21 cellular contexts compared by ENCODE assay signal in the genomic region with DNA sequence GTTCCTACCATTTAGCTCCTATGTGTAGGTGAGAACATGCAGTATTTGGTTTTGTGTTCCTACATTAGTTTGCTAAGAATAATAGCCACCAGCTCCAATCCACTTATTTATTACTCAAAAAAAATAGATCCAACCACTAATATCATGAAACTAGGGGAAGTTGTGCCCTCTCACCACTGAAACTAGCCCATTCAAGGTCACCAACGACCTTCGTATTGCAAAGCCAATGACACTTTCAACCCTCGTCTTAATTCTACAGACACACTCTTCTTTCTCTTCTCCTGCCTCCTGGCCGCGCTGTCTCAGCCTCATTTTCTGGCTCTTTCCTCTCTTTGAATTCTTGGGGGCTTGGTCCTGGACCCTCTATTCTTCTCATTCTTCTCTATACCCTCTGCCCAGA. TPM values are rescaled to one million over a fixed set of nuclear protein-coding genes. Genes with fewer than 3 reads are reported as not detected.
DNase-seq lines count a peak whose midpoint lies in the region; ATAC-seq and TF ChIP-seq lines count a peak whose summit lies in the region.
"Had no signal": no experiment of that assay in that cellular context is flagged by ENCODE, and none has a peak within 500 bp of the region (broad histone marks: within the 10 kb centered on the region; RNA-seq: fewer than 3 reads in every experiment).

No MANE protein-coding gene starts in this region.

- peaks cover 13% of the 10 kb centered on the region for H3K4me1 ChIP-seq in CD4-positive, CD25-positive, alpha-beta regulatory T cell (ENCODE audit: control insufficient read depth, insufficient read depth, low read length, poor library complexity, severe bottlenecking)
- H3K4me1 ChIP-seq: foreskin keratinocyte, pancreas had no signal

- CTCF ChIA-PET in activated CD8-positive, alpha-beta T cell treated with anti-CD3 and anti-CD28 coated beads for 36 hours (lab: Charles Lee), result interaction anchor here (0.9 to 2.0 kb wide), 5 partner anchors 9 to 91 kb away, joined by 3 to 5 read pairs (median 4); partner anchors contain the start of gene LIMD1

- H3K4me1 Mint-ChIP-seq in CD4-positive, CD25-positive, alpha-beta regulatory T cell, result peaks cover 6 to 27% (median 22%) of the 10 kb centered on the region in 4 donors
- peaks cover 34% of the 10 kb centered on the region for H3K4me1 Mint-ChIP-seq in activated CD8-positive, alpha-beta T cell treated with anti-CD3 and anti-CD28 coated beads for 36 hours (ENCODE audit: low read depth)

- peaks cover 4% of the 10 kb centered on the region for H3K36me3 Mint-ChIP-seq in CD4-positive, CD25-positive, alpha-beta regulatory T cell
- H3K36me3 Mint-ChIP-seq in activated CD8-positive, alpha-beta T cell treated with anti-CD3 and anti-CD28 coated beads for 36 hours (ENCODE audit: low read depth), result no peaks in the 10 kb centered on the region

- no peak overlapping the region for H3K4me3 ChIP-seq in CD4-positive, CD25-positive, alpha-beta regulatory T cell (ENCODE audit: low read depth, low read length)
- no peak overlapping the region; the same call in 1 of the 2 replicates for H3K4me3 ChIP-seq in GM12865 (ENCODE audit: low read depth, low read length)
- H3K4me3 ChIP-seq: pancreas, transverse colon had no signal

- no peak overlapping the region for H3K27ac ChIP-seq in CD4-positive, CD25-positive, alpha-beta regulatory T cell (ENCODE audit: insufficient read depth, low read length, poor library complexity, severe bottlenecking)
- H3K27ac ChIP-seq: epithelial cell of prostate, foreskin keratinocyte, pancreas, transverse colon, VCaP had no signal

- in situ Hi-C loops in GM13977 (cut with MboI; ENCODE audit: low pct_unique_long_range_greater_than_20kb, low sequenced_read_pairs, unreplicated experiment), result no loop called here

- H3K27me3 Mint-ChIP-seq in CD4-positive, CD25-positive, alpha-beta regulatory T cell, result peaks cover 4% of the 10 kb centered on the region
- H3K27me3 Mint-ChIP-seq in activated CD8-positive, alpha-beta T cell treated with anti-CD3 and anti-CD28 coated beads for 36 hours, result no peaks in the 10 kb centered on the region

- no peaks in the 10 kb centered on the region for H3K27me3 ChIP-seq in CD4-positive, CD25-positive, alpha-beta regulatory T cell (ENCODE audit: control insufficient read depth, insufficient read depth, low read length)
- H3K27me3 ChIP-seq: foreskin keratinocyte, pancreas, transverse colon had no signal

- H3K27ac Mint-ChIP-seq in CD4-positive, CD25-positive, alpha-beta regulatory T cell, result peak overlapping the region; percentile 15 to 95 (median 60)
- peak overlapping the region; percentile 36 for H3K27ac Mint-ChIP-seq in activated CD8-positive, alpha-beta T cell treated with anti-CD3 and anti-CD28 coated beads for 36 hours

- POLR2A ChIA-PET in activated CD8-positive, alpha-beta T cell treated with anti-CD3 and anti-CD28 coated beads for 36 hours (lab: Charles Lee), result interaction anchor here (0.6 kb wide), 1 partner anchor 575 kb away, joined by 3 read pairs; no protein-coding TSS in a partner anchor

- H3K9me3 ChIP-seq in CD4-positive, CD25-positive, alpha-beta regulatory T cell (ENCODE audit: control insufficient read depth in 2 of 2, low read length in 2 of 2), result no peaks in the 10 kb centered on the region
- H3K9me3 ChIP-seq: pancreas, transverse colon had no signal

- intact Hi-C loops in activated CD8-positive, alpha-beta T cell treated with anti-CD3 and anti-CD28 coated beads for 36 hours (cut with micrococcal nuclease), result no loop called here

- ATAC-seq in CD4-positive, CD25-positive, alpha-beta regulatory T cell (ENCODE audit: low read depth in 2 of 2), result no peak
- no peak for ATAC-seq in activated CD8-positive, alpha-beta T cell treated with anti-CD3 and anti-CD28 coated beads for 36 hours
- ATAC-seq: activated T-cell treated with anti-CD3 and anti-CD28 coated beads, Interleukin-2, amount 50 U/mL, for 4 hours; foreskin keratinocyte; pancreas; sciatic nerve had no signal

- TF ChIP-seq CTCF in GM12865 (IDR thresholded peaks at IDR 0.05; ENCODE audit: insufficient read depth, low read depth, low read length, missing control alignments), result no peak
- no peak for TF ChIP-seq CTCF in activated CD8-positive, alpha-beta T cell treated with anti-CD3 and anti-CD28 coated beads for 36 hours (IDR thresholded peaks at IDR 0.05)
- TF ChIP-seq CTCF in GM13977 (IDR thresholded peaks at IDR 0.05; ENCODE audit: extremely low read depth, insufficient read depth, missing control alignments), result no peak
- TF ChIP-seq CTCF in GM10266 (IDR thresholded peaks at IDR 0.05; ENCODE audit: control insufficient read depth, insufficient read depth, low read depth, missing control alignments), result no peak

- H3K4me3 Mint-ChIP-seq in CD4-positive, CD25-positive, alpha-beta regulatory T cell, result no peak overlapping the region
- no peak overlapping the region for H3K4me3 Mint-ChIP-seq in activated CD8-positive, alpha-beta T cell treated with anti-CD3 and anti-CD28 coated beads for 36 hours
- H3K4me3 Mint-ChIP-seq: activated T-cell treated with anti-CD3 and anti-CD28 coated beads, Interleukin-2, amount 50 U/mL, for 4 hours had no signal

- peaks cover 0 to 2% (median 0%) of the 10 kb centered on the region in 7 donors for H3K9me3 Mint-ChIP-seq in CD4-positive, CD25-positive, alpha-beta regulatory T cell
- H3K9me3 Mint-ChIP-seq in activated CD8-positive, alpha-beta T cell treated with anti-CD3 and anti-CD28 coated beads for 36 hours, result no peaks in the 10 kb centered on the region
- H3K9me3 Mint-ChIP-seq: activated T-cell treated with anti-CD3 and anti-CD28 coated beads, Interleukin-2, amount 50 U/mL, for 4 hours had no signal

- H3K36me3 ChIP-seq in CD4-positive, CD25-positive, alpha-beta regulatory T cell (ENCODE audit: control insufficient read depth, insufficient read depth, low read length), result no peaks in the 10 kb centered on the region
- H3K36me3 ChIP-seq: pancreas, transverse colon had no signal

- DNase-seq in CD4-positive, CD25-positive, alpha-beta regulatory T cell, result no peak
- peak; percentile 76 for DNase-seq in GM12865 (ENCODE audit: low read depth)
- no peak for DNase-seq in activated CD8-positive, alpha-beta T cell treated with anti-CD3 and anti-CD28 coated beads for 36 hours
- DNase-seq in mesenteric fat pad (ENCODE audit: low spot score), result peak; percentile 2
- no peak for DNase-seq in GM13977 (ENCODE audit: low spot score)
- DNase-seq in NCI-H748 (lab: John Stamatoyannopoulos, UW; ENCODE audit: unreplicated experiment), result no peak
- DNase-seq in GM10266 (ENCODE audit: extremely low spot score), result no peak
- DNase-seq: activated T-cell treated with anti-CD3 and anti-CD28 coated beads, Interleukin-2, amount 50 U/mL, for 4 hours; dermis blood vessel endothelial cell; foreskin keratinocyte; HCEC 1CT; hypothalamus; KG1; NCI-H1105 treated with DMSO at 0.1 percent for 48 hours; NCI-H526; pancreas; Right ventricle myocardium superior; transverse colon had no signal

RNA-seq across cellular contexts. Expression of gene LIMD1, which starts 25.7 kb away (rescaled TPM):
- total RNA-seq in CD4-positive, CD25-positive, alpha-beta regulatory T cell, result 46.3 TPM
- 10 to 100 TPM in 1 of 4 donors, 1 to 10 TPM in 3; 7.1 to 12.9 (median 8.2) TPM for polyA plus RNA-seq in CD4-positive, CD25-positive, alpha-beta regulatory T cell
- total RNA-seq in activated CD8-positive, alpha-beta T cell treated with anti-CD3 and anti-CD28 coated beads for 36 hours, result 10 to 100 TPM; 34.5 to 36.5 TPM
- total RNA-seq in mesenteric fat pad, result 26.5 TPM

Comparison
In these comparisons a context has a peak if more than half of its experiments do, and no peak if none do; other contexts are left out.
1. DNase-seq: peak in GM12865 (single experiment) and mesenteric fat pad (single experiment); none in CD4-positive, CD25-positive, alpha-beta regulatory T cell (0 of 3), activated CD8-positive, alpha-beta T cell treated with anti-CD3 and anti-CD28 coated beads for 36 hours (single experiment), GM13977 (single experiment), NCI-H748 (single experiment) and GM10266 (single experiment).